15 cellular contexts compared by ENCODE assay signal in genomic region chr13:110347088-110347487, GRCh38. TPM values are rescaled to one million over a fixed set of nuclear protein-coding genes. Genes with fewer than 3 reads are reported as not detected.
A peak's percentile ranks its signal among the peaks of the same experiment; 100 is the strongest.
DNase-seq lines count a peak whose midpoint lies in the region; ATAC-seq and TF ChIP-seq lines count a peak whose summit lies in the region.
"Had no signal": no experiment of that assay in that cellular context is flagged by ENCODE, and none has a peak within 500 bp of the region (broad histone marks: within the 10 kb centered on the region; RNA-seq: fewer than 3 reads in every experiment).

No MANE protein-coding gene starts in this region.

- no peak overlapping the region for H3K23ac ChIP-seq in trophoblast cell (ENCODE audit: low read length)

- TF ChIP-seq POLR2A in heart left ventricle (IDR thresholded peaks at IDR 0.05) (no peak), upper lobe of left lung (IDR thresholded peaks at IDR 0.05) (no peak)

- no peak overlapping the region for H4K12ac ChIP-seq in trophoblast cell (ENCODE audit: low read depth, low read length)

- H3K36me3 ChIP-seq in heart left ventricle = no peaks in the 10 kb centered on the region
- H3K36me3 ChIP-seq in esophagus (ENCODE audit: control insufficient read depth in 2 of 2, insufficient read depth in 2 of 2, low read length in 1 of 2) = no peaks in the 10 kb centered on the region
- peaks cover 12% of the 10 kb centered on the region in 2 experiments for H3K36me3 ChIP-seq in trophoblast cell (ENCODE audit: control insufficient read depth in 1 of 2, insufficient read depth in 2 of 2, low read length in 2 of 2)
- H3K36me3 ChIP-seq in upper lobe of left lung = no peaks in the 10 kb centered on the region

- H3K27ac ChIP-seq in heart left ventricle (peak overlapping the region in 11 of 12 donors; percentile 27 to 95 (median 56)), esophagus (ENCODE audit: low read depth in 2 of 2, low read length in 1 of 2) (peak overlapping the region; percentile 36 to 86), trophoblast cell (ENCODE audit: low read depth, low read length) (peak overlapping the region; percentile 88), upper lobe of left lung (peak overlapping the region; percentile 48 to 74 (median 60))
- H3K27ac ChIP-seq: KMS-11 had no signal

- TF ChIP-seq CTCF in heart left ventricle (IDR thresholded peaks at IDR 0.05) = no peak
- TF ChIP-seq CTCF in upper lobe of left lung (IDR thresholded peaks at IDR 0.05) = no peak
- TF ChIP-seq CTCF in CD14-positive monocyte (IDR thresholded peaks at IDR 0.05) = no peak

- H3K4ac ChIP-seq in trophoblast cell (ENCODE audit: low read depth, low read length) = peak overlapping the region; percentile 60

- H3K27ac Mint-ChIP-seq in CD14-positive monocyte = no peak overlapping the region
- H3K27ac Mint-ChIP-seq: activated T-cell treated with anti-CD3 and anti-CD28 coated beads, Interleukin-2, amount 50 U/mL, for 72 hours had no signal

- H3K18ac ChIP-seq in trophoblast cell (ENCODE audit: low read length) = peak overlapping the region; percentile 86

- H3K27me3 ChIP-seq in heart left ventricle = no peaks in the 10 kb centered on the region
- no peaks in the 10 kb centered on the region for H3K27me3 ChIP-seq in esophagus (ENCODE audit: control insufficient read depth in 1 of 2, insufficient read depth in 2 of 2, low read length in 2 of 2)
- no peaks in the 10 kb centered on the region for H3K27me3 ChIP-seq in trophoblast cell (ENCODE audit: insufficient read depth, low read length)
- H3K27me3 ChIP-seq in upper lobe of left lung = no peaks in the 10 kb centered on the region

- H2AK5ac ChIP-seq in trophoblast cell (ENCODE audit: low read length) = peak overlapping the region; percentile 86

- no peak overlapping the region for H3K4me3 ChIP-seq in heart left ventricle
- no peak overlapping the region for H3K4me3 ChIP-seq in esophagus (ENCODE audit: low read depth in 1 of 2, low read length in 2 of 2)
- H3K4me3 ChIP-seq in trophoblast cell (ENCODE audit: low read depth, low read length) = no peak overlapping the region
- H3K4me3 ChIP-seq in upper lobe of left lung = no peak overlapping the region
- H3K4me3 ChIP-seq: GM12878 had no signal

- WGBS in heart left ventricle, 4 donors = 68 to 74% (median 70%) methylated on average over 3 of the region's 3 CpGs
- 51 to 58% methylated on average over 3 of the region's 3 CpGs for WGBS in esophagus, 2 donors
- no CpG with 5 or more reads among the region's 3 CpGs for WGBS in trophoblast cell (ENCODE audit: extremely low coverage, insufficient coverage, insufficient read length)
- 85 to 100% methylated on average over 1 to 3 of the region's 3 CpGs for WGBS in upper lobe of left lung, 2 donors

- peak overlapping the region; percentile 73 for H3K14ac ChIP-seq in trophoblast cell (ENCODE audit: low read length)

- TF ChIP-seq EP300 in upper lobe of left lung (IDR thresholded peaks at IDR 0.05) = no peak

- ATAC-seq in heart left ventricle (peak in 1 of 4 donors; percentile 1), Right ventricle myocardium inferior (no peak), upper lobe of left lung (ENCODE audit: low FRiP score in 2 of 2) (no peak), HG03457 (IDR thresholded peaks at IDR 0.05; ENCODE audit: unreplicated experiment) (no peak)
- ATAC-seq: activated T-cell treated with anti-CD3 and anti-CD28 coated beads, Interleukin-2, amount 50 U/mL, for 72 hours; GM12878 had no signal

- H2BK12ac ChIP-seq in trophoblast cell (ENCODE audit: low read length) = peak overlapping the region; percentile 97

- no peaks in the 10 kb centered on the region for H3K4me1 Mint-ChIP-seq in CD14-positive monocyte
- H3K4me1 Mint-ChIP-seq: CD4-positive, alpha-beta memory T cell had no signal

- peaks cover 37% of the 10 kb centered on the region for H3K79me1 ChIP-seq in trophoblast cell (ENCODE audit: low read length)

- H3K27me3 Mint-ChIP-seq in CD14-positive monocyte (ENCODE audit: low read depth in 3 of 3) = peaks cover 4 to 25% (median 8%) of the 10 kb centered on the region in 3 donors

- intact Hi-C loops in heart left ventricle (cut with DNase I) (loop anchor here in 1 of 10 donors (5.0 kb wide), 1 partner anchor 40 kb away; the partner anchor contains the start of genes COL4A1 and COL4A2), Right ventricle myocardium inferior (cut with DNase I) (no loop called here), CD14-positive monocyte (cut with micrococcal nuclease) (no loop called here)

- no peak overlapping the region for H3K4me3 Mint-ChIP-seq in CD14-positive monocyte
- H3K4me3 Mint-ChIP-seq: activated T-cell treated with anti-CD3 and anti-CD28 coated beads, Interleukin-2, amount 50 U/mL, for 72 hours; CD4-positive, alpha-beta memory T cell; nephron had no signal

- no peak overlapping the region for H2AFZ ChIP-seq in trophoblast cell (ENCODE audit: insufficient read depth, low read length, poor library complexity)

- H2BK5ac ChIP-seq in trophoblast cell (ENCODE audit: low read depth, low read length, poor library complexity) = peak overlapping the region; percentile 80

- no peak overlapping the region for H3K9ac ChIP-seq in trophoblast cell (ENCODE audit: low read length)
- H3K9ac ChIP-seq: KMS-11 had no signal

- peak overlapping the region; percentile 51 for H4K8ac ChIP-seq in trophoblast cell (ENCODE audit: low read depth, low read length)

- peaks cover 6% of the 10 kb centered on the region for H3K79me2 ChIP-seq in trophoblast cell (ENCODE audit: control insufficient read depth, insufficient read depth, low read length, poor library complexity)

- H3K4me2 ChIP-seq in trophoblast cell (ENCODE audit: low read length) = no peak overlapping the region
- H3K4me2 ChIP-seq: KMS-11 had no signal

- H3K4me1 ChIP-seq in heart left ventricle (peaks cover 14 to 74% (median 47%) of the 10 kb centered on the region in 12 donors), esophagus (ENCODE audit: control insufficient read depth in 2 of 2, insufficient read depth in 2 of 2, low read length in 1 of 2) (peaks cover 12 to 24% of the 10 kb centered on the region in 2 donors), trophoblast cell (ENCODE audit: control insufficient read depth in 1 of 2, insufficient read depth in 2 of 2, low read length in 2 of 2) (peaks cover 38 to 48% of the 10 kb centered on the region in 2 experiments), upper lobe of left lung (peaks cover 16 to 75% (median 33%) of the 10 kb centered on the region in 4 donors)

- no peak for DNase-seq in heart left ventricle
- DNase-seq in Right ventricle myocardium inferior (ENCODE audit: missing footprints) = no peak
- DNase-seq in trophoblast cell = no peak
- DNase-seq in upper lobe of left lung = no peak
- DNase-seq in kidney glomerular epithelial cell (lab: John Stamatoyannopoulos, UW) = no peak
- no peak for DNase-seq in CD14-positive monocyte (ENCODE audit: low spot score)
- DNase-seq: activated CD4-positive, alpha-beta T cell treated with anti-CD3 and anti-CD28 coated beads, Interleukin-2, amount 50 U/mL, for 1 hour; activated T-cell treated with anti-CD3 and anti-CD28 coated beads, Interleukin-2, amount 50 U/mL, for 72 hours; CD4-positive, alpha-beta memory T cell; stimulated activated CD4-positive, alpha-beta T cell treated with anti-CD3 and anti-CD28 coated beads, Interleukin-4, amount 100 ng/mL, for 4 hours had no signal

- H2BK120ac ChIP-seq in trophoblast cell (ENCODE audit: insufficient read depth, low read length, poor library complexity) = peak overlapping the region; percentile 27

- peaks cover 0 to 3% (median 0%) of the 10 kb centered on the region in 7 donors for H3K9me3 Mint-ChIP-seq in CD14-positive monocyte
- H3K9me3 Mint-ChIP-seq: activated T-cell treated with anti-CD3 and anti-CD28 coated beads, Interleukin-2, amount 50 U/mL, for 72 hours had no signal

- H3K36me3 Mint-ChIP-seq in CD14-positive monocyte = no peaks in the 10 kb centered on the region
- H3K36me3 Mint-ChIP-seq: CD4-positive, alpha-beta memory T cell had no signal

- no peaks in the 10 kb centered on the region for H3K9me3 ChIP-seq in heart left ventricle
- peaks cover 0 to 2% of the 10 kb centered on the region in 2 donors for H3K9me3 ChIP-seq in esophagus (ENCODE audit: control insufficient read depth in 2 of 2, insufficient read depth in 1 of 2, low read depth in 1 of 2, low read length in 1 of 2)
- H3K9me3 ChIP-seq in trophoblast cell (ENCODE audit: insufficient read depth, low read depth, low read length) = no peaks in the 10 kb centered on the region
- H3K9me3 ChIP-seq in upper lobe of left lung = no peaks in the 10 kb centered on the region

- peak overlapping the region; percentile 84 for H4K91ac ChIP-seq in trophoblast cell (ENCODE audit: low read depth, low read length)

RNA-seq across cellular contexts. Expression of gene COL4A2, which starts 40.0 kb away (rescaled TPM):
- total RNA-seq in heart left ventricle = 100 to 1,000 TPM in 8 of 9 donors, 10 to 100 TPM in 1; 94.0 to 377 (median 166) TPM
- 100 to 1,000 TPM in 1 of 2 donors, 10 to 100 TPM in 1; 92.4 to 220 TPM for polyA plus RNA-seq in heart left ventricle
- 126 TPM for total RNA-seq in Right ventricle myocardium inferior
- 10 to 100 TPM; 25.3 to 39.2 TPM for polyA plus RNA-seq in esophagus
- 769 and 825 TPM in 2 replicates for polyA plus RNA-seq in trophoblast cell (2013)
- 100 to 1,000 TPM; 169 to 458 (median 258) TPM for total RNA-seq in upper lobe of left lung
- not detected for polyA plus RNA-seq in CD14-positive monocyte
- total RNA-seq: activated T-cell treated with anti-CD3 and anti-CD28 coated beads, Interleukin-2, amount 50 U/mL, for 72 hours; CD4-positive, alpha-beta memory T cell had no signal
- polyA plus RNA-seq: CD4-positive, alpha-beta memory T cell had no signal

RNA-seq across cellular contexts. Expression of gene COL4A1, which starts 40.1 kb away (rescaled TPM):
- total RNA-seq in heart left ventricle = 100 to 1,000 TPM in 8 of 9 donors, 10 to 100 TPM in 1; 91.9 to 428 (median 184) TPM
- 100 to 1,000 TPM in 1 of 2 donors, 10 to 100 TPM in 1; 52.6 to 194 TPM for polyA plus RNA-seq in heart left ventricle
- total RNA-seq in Right ventricle myocardium inferior = 128 TPM
- 10 to 100 TPM; 10.4 to 23.7 TPM for polyA plus RNA-seq in esophagus
- polyA plus RNA-seq in trophoblast cell (2013) = 445 and 497 TPM in 2 replicates
- total RNA-seq in upper lobe of left lung = 100 to 1,000 TPM in 4 of 6 donors, 10 to 100 TPM in 2; 81.7 to 309 (median 167) TPM
- polyA plus RNA-seq in CD14-positive monocyte = under 1 TPM in 1 of 2 donors, not detected in 1; 0.25 TPM
- total RNA-seq: CD4-positive, alpha-beta memory T cell had no signal
- polyA plus RNA-seq: CD4-positive, alpha-beta memory T cell had no signal
